Comparison of ENCODE assay signal across 1 cellular context in genomic region chr10:110221044-110221720, GRCh38.
TF ChIP-seq lines count a peak whose summit lies in the region.

No MANE protein-coding gene starts in this region.

TF ChIP-seq in H1, 55 proteins besides CTCF, POLR2A, EP300 and RAD21 (continued from another document):
- TF ChIP-seq CHD7 (IDR thresholded peaks at IDR 0.05; ENCODE audit: insufficient replicate concordance, low read length) (no peak), CREB1 (IDR thresholded peaks at IDR 0.05) (no peak), TEAD4 (IDR thresholded peaks at IDR 0.05; ENCODE audit: low read depth, low read length) (no peak), BACH1 (IDR thresholded peaks at IDR 0.05; ENCODE audit: low read length) (no peak), TBP (IDR thresholded peaks at IDR 0.05; ENCODE audit: low read depth, low read length) (no peak), KDM5A (IDR thresholded peaks at IDR 0.05; ENCODE audit: low read length) (no peak), ATF2 (IDR thresholded peaks at IDR 0.05; ENCODE audit: low read length) (no peak), RNF2 (IDR thresholded peaks at IDR 0.05; ENCODE audit: borderline replicate concordance, low read depth, low read length, missing control alignments, poor library complexity, severe bottlenecking) (no peak), SIRT6 (IDR thresholded peaks at IDR 0.05; ENCODE audit: low read length) (no peak), KDM1A (IDR thresholded peaks at IDR 0.05; ENCODE audit: borderline replicate concordance, low read length) (no peak), GABPA (IDR thresholded peaks at IDR 0.05; ENCODE audit: borderline replicate concordance, insufficient read depth, low read length) (no peak), USF2 (IDR thresholded peaks at IDR 0.05; ENCODE audit: low read length) (no peak), HDAC2 (IDR thresholded peaks at IDR 0.05; ENCODE audit: borderline replicate concordance in 1 of 2, low read depth in 2 of 2, low read length in 2 of 2) (no peak), ZNF274 (IDR thresholded peaks at IDR 0.05; ENCODE audit: borderline replicate concordance, extremely low read depth, low read length) (no peak)
